ENCODE assay signal across 22 cellular contexts in genomic region chr11:1522081-1522424, GRCh38.
DNase-seq lines count a peak whose midpoint lies in the region; ATAC-seq and TF ChIP-seq lines count a peak whose summit lies in the region.
"Had no signal": no experiment of that assay in that cellular context is flagged by ENCODE, and none has a peak within 500 bp of the region (broad histone marks: within the 10 kb centered on the region; RNA-seq: fewer than 3 reads in every experiment).

No MANE protein-coding gene starts in this region.

- H2AFZ ChIP-seq in OCI-LY1 (ENCODE audit: low read length), result no peak overlapping the region

- H3K4me2 ChIP-seq in BLaER1, result peak overlapping the region; percentile 84
- H3K4me2 ChIP-seq in OCI-LY1 (ENCODE audit: low read length), result peak overlapping the region; percentile 60

- ATAC-seq in GM19372 (IDR thresholded peaks at IDR 0.05; ENCODE audit: low read depth, unreplicated experiment) (peak; percentile 30), HG02870 (IDR thresholded peaks at IDR 0.05; ENCODE audit: unreplicated experiment) (peak; percentile 39), HG02938 (IDR thresholded peaks at IDR 0.05; ENCODE audit: unreplicated experiment) (no peak)
- ATAC-seq: Panc1 had no signal

- no peak for DNase-seq in WERI-Rb-1
- no peak for DNase-seq in NCI-H226
- DNase-seq in central memory CD4-positive, alpha-beta T cell, result no peak
- DNase-seq: activated CD4-positive, alpha-beta T cell treated with anti-CD3 and anti-CD28 coated beads, Interleukin-2, amount 50 U/mL, for 48 hours; activated naive CD8-positive, alpha-beta T cell treated with anti-CD3 and anti-CD28 coated beads, Interleukin-2, amount 10 ng/mL, durations not matched to agents 7 days and 5 days; activated T-cell treated with anti-CD3 and anti-CD28 coated beads, Interleukin-2, amount 50 U/mL, for 48 hours; CD4-positive, alpha-beta T cell; esophagus squamous epithelium; islet precursor cell; MG63; NCI-H2029 treated with DMSO at 0.1 percent for 48 hours; NCI-H526 treated with DMSO at 0.1 percent for 48 hours; SW 1271; testis had no signal

- H3K27ac ChIP-seq in BLaER1, result peak overlapping the region; percentile 22; the same call in 1 of the 2 replicates
- H3K27ac ChIP-seq in OCI-LY1 (ENCODE audit: low read depth, low read length, poor library complexity, severe bottlenecking), result peak overlapping the region; percentile 91
- no peak overlapping the region for H3K27ac ChIP-seq in WERI-Rb-1
- H3K27ac ChIP-seq: breast epithelium, esophagus squamous epithelium, testis had no signal

- H3K9me2 ChIP-seq in OCI-LY1 (ENCODE audit: low read depth, low read length), result no peaks in the 10 kb centered on the region

- H3K4me1 ChIP-seq in BLaER1 (peaks cover 98% of the 10 kb centered on the region), OCI-LY1 (ENCODE audit: insufficient read depth, low read length, severe bottlenecking) (peaks cover 51% of the 10 kb centered on the region)
- H3K4me1 ChIP-seq: HAP-1 had no signal

- H3K27me3 ChIP-seq in BLaER1 (no peaks in the 10 kb centered on the region), OCI-LY1 (ENCODE audit: insufficient read depth, low read length) (no peaks in the 10 kb centered on the region), WERI-Rb-1 (ENCODE audit: insufficient read depth, low read depth, severe bottlenecking) (no peaks in the 10 kb centered on the region)
- H3K27me3 ChIP-seq: breast epithelium, esophagus squamous epithelium, MG63, testis had no signal

- H3F3A ChIP-seq in OCI-LY1 (ENCODE audit: insufficient read depth, low read length), result peaks cover 5% of the 10 kb centered on the region; the same call in 1 of the 2 replicates

- H3K79me2 ChIP-seq in OCI-LY1 (ENCODE audit: insufficient read depth, low read length), result no peaks in the 10 kb centered on the region

- H4K20me1 ChIP-seq in BLaER1 (peaks cover 100% of the 10 kb centered on the region), OCI-LY1 (ENCODE audit: insufficient read depth, low read length) (no peaks in the 10 kb centered on the region)

- no peaks in the 10 kb centered on the region for H3K9me3 ChIP-seq in BLaER1
- H3K9me3 ChIP-seq in OCI-LY1 (ENCODE audit: low read length), result no peaks in the 10 kb centered on the region
- no peaks in the 10 kb centered on the region for H3K9me3 ChIP-seq in WERI-Rb-1 (ENCODE audit: severe bottlenecking)
- H3K9me3 ChIP-seq: breast epithelium, esophagus squamous epithelium, HAP-1, MG63, testis had no signal

- H3K9ac ChIP-seq in BLaER1 (peak overlapping the region; percentile 41), OCI-LY1 (ENCODE audit: low read length) (peak overlapping the region; percentile 10; the same call in 1 of the 2 replicates)

- H3K36me3 ChIP-seq in BLaER1, result no peaks in the 10 kb centered on the region
- H3K36me3 ChIP-seq in OCI-LY1 (ENCODE audit: insufficient read depth, low read length), result no peaks in the 10 kb centered on the region
- no peaks in the 10 kb centered on the region for H3K36me3 ChIP-seq in WERI-Rb-1
- H3K36me3 ChIP-seq: breast epithelium, HAP-1, MG63 had no signal

- TF ChIP-seq CTCF in OCI-LY1 (IDR thresholded peaks at IDR 0.05; ENCODE audit: low read length), result no peak
- no peak for TF ChIP-seq CTCF in WERI-Rb-1 (IDR thresholded peaks at IDR 0.05; ENCODE audit: low read depth, low read length)

- peak overlapping the region; percentile 47 for H3K4me3 ChIP-seq in BLaER1
- H3K4me3 ChIP-seq in OCI-LY1 (ENCODE audit: low read depth, low read length, poor library complexity, severe bottlenecking), result peak overlapping the region; percentile 39
- no peak overlapping the region for H3K4me3 ChIP-seq in WERI-Rb-1 (ENCODE audit: low read depth, low read length)
- H3K4me3 ChIP-seq: breast epithelium, esophagus squamous epithelium, HAP-1, MG63, testis had no signal
